ENCODE assay signal across 8 cellular contexts in the genomic region with DNA sequence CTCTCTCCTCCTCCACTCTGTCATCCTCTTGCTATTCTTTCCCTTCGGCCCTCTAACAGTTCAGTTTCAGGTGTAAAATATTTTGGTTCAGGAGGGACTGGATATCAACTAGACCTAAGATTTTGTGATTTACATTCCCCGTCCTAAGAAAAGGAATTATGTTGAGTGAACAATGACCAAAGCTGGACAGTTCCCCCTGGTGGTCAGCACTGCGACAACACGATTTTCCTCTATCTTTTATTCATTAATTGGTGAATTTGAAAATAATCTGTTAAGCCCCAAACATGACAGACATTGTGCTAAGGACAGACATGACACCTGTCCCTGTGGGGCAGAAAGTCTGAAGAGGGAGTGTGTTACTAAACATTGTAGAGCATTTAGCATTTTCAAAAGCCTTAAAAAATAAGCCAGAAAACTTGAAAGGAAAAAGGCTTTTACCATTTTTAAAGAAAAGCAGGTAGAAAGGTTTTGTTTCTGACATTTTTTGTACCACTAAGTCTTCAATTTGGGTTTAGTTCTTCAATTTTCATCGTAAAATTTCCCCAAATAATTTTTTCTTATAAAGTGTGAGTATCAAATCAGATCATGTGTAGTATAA. TPM values are rescaled to one million over a fixed set of nuclear protein-coding genes. Genes with fewer than 3 reads are reported as not detected.
DNase-seq lines count a peak whose midpoint lies in the region; ATAC-seq, FAIRE-seq and TF ChIP-seq lines count a peak whose summit lies in the region.

No MANE protein-coding gene starts in this region.

- H3K9me3 ChIP-seq in OCI-LY7 (ENCODE audit: low read length) (no peaks in the 10 kb centered on the region), neural cell (ENCODE audit: low read length) (no peaks in the 10 kb centered on the region)

- POLR2A ChIA-PET in OCI-LY7 (lab: Charles Lee): interaction anchor here (0.5 kb wide), 1 partner anchor 1017 kb away, joined by 3 read pairs; no protein-coding TSS in a partner anchor

- no peak for TF ChIP-seq EP300 in neural cell (conservative IDR thresholded peaks at IDR 0.05; ENCODE audit: poor library complexity, severe bottlenecking)

- TF ChIP-seq CTCF in AG09319 (IDR thresholded peaks at IDR 0.05; ENCODE audit: low read depth, low read length): peak; percentile 73
- TF ChIP-seq CTCF in OCI-LY7 (conservative IDR thresholded peaks at IDR 0.05; ENCODE audit: low read length): peak; percentile 70
- peak; percentile 54 for TF ChIP-seq CTCF in neural cell (IDR thresholded peaks at IDR 0.05; ENCODE audit: poor library complexity, severe bottlenecking)

- H3K79me2 ChIP-seq in OCI-LY7 (ENCODE audit: insufficient read depth, low read depth, low read length): no peaks in the 10 kb centered on the region
- H3K79me2 ChIP-seq in neural cell (replicated peaks; ENCODE audit: insufficient read depth, low read length): no peaks in the 10 kb centered on the region

- H3K9me2 ChIP-seq in OCI-LY7 (ENCODE audit: insufficient read depth, low read length) (no peaks in the 10 kb centered on the region), neural cell (ENCODE audit: insufficient read depth, low read length) (no peaks in the 10 kb centered on the region)

- H3K4me3 ChIP-seq in OCI-LY7 (ENCODE audit: low read depth, low read length, poor library complexity, severe bottlenecking) (no peak overlapping the region), neural cell (ENCODE audit: low read length) (no peak overlapping the region)

- intact Hi-C loops in OCI-LY7 (cut with micrococcal nuclease; ENCODE audit: unreplicated experiment): no loop called here

- FAIRE-seq in endometrium (lab: Jason Lieb, UNC): peak; percentile 68

- no peaks in the 10 kb centered on the region for H3K4me1 ChIP-seq in OCI-LY7 (ENCODE audit: insufficient read depth, low read length, poor library complexity, severe bottlenecking)

- H4K20me1 ChIP-seq in OCI-LY7 (ENCODE audit: insufficient read depth, low read length) (no peaks in the 10 kb centered on the region), neural cell (ENCODE audit: insufficient read depth) (no peaks in the 10 kb centered on the region)

- no peak overlapping the region for H3K27ac ChIP-seq in OCI-LY7 (ENCODE audit: low read depth, low read length, poor library complexity, severe bottlenecking)
- H3K27ac ChIP-seq in neural cell (ENCODE audit: low read length): no peak overlapping the region

- peak; percentile 46 for TF ChIP-seq RAD21 in neural cell (conservative IDR thresholded peaks at IDR 0.05)

- no peaks in the 10 kb centered on the region for H3K36me3 ChIP-seq in OCI-LY7 (ENCODE audit: insufficient read depth, low read length)
- H3K36me3 ChIP-seq in neural cell (ENCODE audit: insufficient read depth, low read length): no peaks in the 10 kb centered on the region

- H3K27me3 ChIP-seq in neural cell (ENCODE audit: insufficient read depth, low read depth, low read length): no peaks in the 10 kb centered on the region

- no peak overlapping the region for H3K4me2 ChIP-seq in OCI-LY7 (ENCODE audit: low read length)
- H3K4me2 ChIP-seq in neural cell (ENCODE audit: low read length): no peak overlapping the region

- DNase-seq in AG09319 (ENCODE audit: extremely low read depth, low read depth) (no peak), OCI-LY7 (ENCODE audit: low spot score) (peak; percentile 7), GM19240 (ENCODE audit: insufficient read length, low spot score) (no peak)
- no peak for DNase-seq in stimulated activated naive CD4-positive, alpha-beta T cell treated with Interleukin-2 at 50 U/mL for 16 hours (lab: John Stamatoyannopoulos, UW)

- ATAC-seq in GM19351 (IDR thresholded peaks at IDR 0.05; ENCODE audit: unreplicated experiment): peak; percentile 41
- no peak for ATAC-seq in GM21576 (IDR thresholded peaks at IDR 0.05; ENCODE audit: unreplicated experiment)

- no TSS peak for BruUV-seq in OCI-LY7 (replicated peaks; lab: Mats Ljungman, UMichigan)

- no peaks in the 10 kb centered on the region for H3F3A ChIP-seq in neural cell (ENCODE audit: insufficient read depth, low read length, poor library complexity, severe bottlenecking)

- CTCF ChIA-PET in OCI-LY7 (lab: Charles Lee; ENCODE audit: unreplicated experiment): interaction anchor here (0.6 kb wide), 1 partner anchor 421 kb away, joined by 3 read pairs; no protein-coding TSS in a partner anchor

- no peak overlapping the region for H3K9ac ChIP-seq in neural cell (ENCODE audit: low read length)

- no peak overlapping the region for H2AFZ ChIP-seq in OCI-LY7 (ENCODE audit: low read length)
- H2AFZ ChIP-seq in neural cell (ENCODE audit: low read depth, low read length): no peak overlapping the region

TF ChIP-seq in neural cell, 6 proteins besides CTCF, POLR2A, EP300 and RAD21:
- TF ChIP-seq SMC3 (conservative IDR thresholded peaks at IDR 0.05; ENCODE audit: poor library complexity): peak; percentile 31
- TF ChIP-seq POLR2AphosphoS5 (IDR thresholded peaks at IDR 0.05): no peak

RNA-seq across cellular contexts. Expression of gene GTF2A1L, which starts 28.4 kb away (rescaled TPM):
- total RNA-seq in OCI-LY7 (2014; rRNA removed; shearing (Covaris generic)): not detected in 2 replicates
- total RNA-seq in OCI-LY7 (2022): not detected in 2 replicates
- polyA plus RNA-seq in neural cell: 0.51 TPM in 1 of 2 replicates, not detected in the other
- 2.7 and 2.9 TPM in 2 replicates for polyA minus RNA-seq in neural cell

RNA-seq across cellular contexts. Expression of gene STON1, which starts 59.3 kb away (rescaled TPM):
- total RNA-seq in OCI-LY7 (2014; rRNA removed; shearing (Covaris generic)): 0.18 and 0.88 TPM in 2 replicates
- total RNA-seq in OCI-LY7 (2022): 0.51 and 0.96 TPM in 2 replicates
- polyA plus RNA-seq in neural cell: 2.2 and 2.8 TPM in 2 replicates
- polyA minus RNA-seq in neural cell: 2.7 and 3.4 TPM in 2 replicates
